In the genomic region with DNA sequence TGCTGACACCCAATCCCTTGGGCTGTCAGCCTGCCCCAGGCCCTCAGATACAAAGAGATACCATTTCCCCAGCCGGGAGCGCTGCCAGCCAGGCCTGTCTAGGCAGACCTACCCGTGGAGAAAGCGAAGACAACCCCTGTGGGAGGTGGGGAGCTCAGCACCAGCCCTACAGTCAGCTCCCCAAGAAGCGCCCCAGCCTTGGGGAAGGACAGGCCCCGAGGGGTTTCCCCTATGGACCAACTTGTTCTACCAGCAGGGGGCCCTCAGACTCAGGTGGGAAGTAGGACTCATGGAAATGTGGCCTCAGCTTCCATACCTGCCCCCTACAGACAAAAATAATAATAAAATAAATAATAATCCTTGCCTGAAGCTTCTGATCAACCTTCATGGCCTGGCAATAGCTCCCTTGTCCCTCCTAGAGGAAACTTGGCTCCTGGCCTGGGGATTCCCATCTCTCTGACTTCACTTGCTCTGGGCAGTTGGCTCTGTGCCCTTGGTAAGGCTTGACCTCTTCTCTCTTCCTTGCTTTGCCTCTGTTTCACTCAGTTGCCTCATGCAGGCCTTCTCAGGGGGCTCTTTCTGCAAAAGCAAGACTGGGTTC, we compare ENCODE assay signal across 8 cellular contexts. TPM values are rescaled to one million over a fixed set of nuclear protein-coding genes. Genes with fewer than 3 reads are reported as not detected.
DNase-seq lines count a peak whose midpoint lies in the region; ATAC-seq and TF ChIP-seq lines count a peak whose summit lies in the region.

No MANE protein-coding gene starts in this region.

- H3K4me1 ChIP-seq in rectal smooth muscle tissue (ENCODE audit: control insufficient read depth, insufficient read depth, low read length), result peaks cover 20% of the 10 kb centered on the region

- H3K36me3 Mint-ChIP-seq in CD4-positive, alpha-beta T cell (ENCODE audit: low read depth), result peaks cover 32% of the 10 kb centered on the region
- peaks cover 12% of the 10 kb centered on the region for H3K36me3 Mint-ChIP-seq in activated naive CD8-positive, alpha-beta T cell treated with anti-CD3 and anti-CD28 coated beads, Interleukin-2, amount 50 U/mL, for 24 hours (ENCODE audit: low read depth)

- H3K27ac Mint-ChIP-seq in CD4-positive, alpha-beta T cell, result peak overlapping the region; percentile 92
- no peak overlapping the region for H3K27ac Mint-ChIP-seq in activated naive CD8-positive, alpha-beta T cell treated with anti-CD3 and anti-CD28 coated beads, Interleukin-2, amount 50 U/mL, for 24 hours

- CTCF ChIA-PET in CD4-positive, alpha-beta T cell (lab: Charles Lee), result interaction anchor here (0.7 kb wide), 1 partner anchor 14 kb away, joined by 3 read pairs; a partner anchor contains a TSS

- no peak for ATAC-seq in CD4-positive, alpha-beta T cell (ENCODE audit: poor library complexity)
- ATAC-seq in activated naive CD8-positive, alpha-beta T cell treated with anti-CD3 and anti-CD28 coated beads, Interleukin-2, amount 50 U/mL, for 24 hours, result peak; percentile 53
- peak; percentile 34 for ATAC-seq in Right ventricle myocardium inferior
- no peak for ATAC-seq in HG02884 (IDR thresholded peaks at IDR 0.05; ENCODE audit: unreplicated experiment)
- no peak for ATAC-seq in GM18909 (IDR thresholded peaks at IDR 0.05; ENCODE audit: poor library complexity, unreplicated experiment)

- intact Hi-C loops in CD4-positive, alpha-beta T cell (cut with DNase I, micrococcal nuclease), result no loop called here
- intact Hi-C loops in Right ventricle myocardium inferior (cut with DNase I), result no loop called here

- peaks cover 14% of the 10 kb centered on the region for H3K36me3 ChIP-seq in rectal smooth muscle tissue (ENCODE audit: control insufficient read depth, insufficient read depth, low read length)

- TF ChIP-seq CTCF in CD4-positive, alpha-beta T cell (IDR thresholded peaks at IDR 0.05), result peak; percentile 11

- peak in 2 of 10 experiments; percentile 20 to 21 for DNase-seq in CD4-positive, alpha-beta T cell
- DNase-seq in LHCN-M2 (ENCODE audit: low read depth) (peak; percentile 28), Right ventricle myocardium inferior (ENCODE audit: missing footprints) (peak; percentile 82), NCI-H2081 (lab: John Stamatoyannopoulos, UW) (no peak)
- peak; percentile 42 for DNase-seq in activated naive CD8-positive, alpha-beta T cell treated with anti-CD3 and anti-CD28 coated beads, Interleukin-2, amount 50 U/mL, for 24 hours

- no peak overlapping the region for H3K4me3 Mint-ChIP-seq in CD4-positive, alpha-beta T cell
- H3K4me3 Mint-ChIP-seq in activated naive CD8-positive, alpha-beta T cell treated with anti-CD3 and anti-CD28 coated beads, Interleukin-2, amount 50 U/mL, for 24 hours, result no peak overlapping the region

- no peak overlapping the region for H3K9ac ChIP-seq in rectal smooth muscle tissue (ENCODE audit: low read length)

- H3K27me3 ChIP-seq in CD4-positive, alpha-beta T cell (ENCODE audit: control insufficient read depth, insufficient read depth, low read length), result no peaks in the 10 kb centered on the region
- no peaks in the 10 kb centered on the region for H3K27me3 ChIP-seq in rectal smooth muscle tissue (ENCODE audit: control insufficient read depth, insufficient read depth, low read length)

- H3K4me3 ChIP-seq in rectal smooth muscle tissue (ENCODE audit: low read length), result no peak overlapping the region

- POLR2A ChIA-PET in CD4-positive, alpha-beta T cell (lab: Charles Lee), result interaction anchor here (0.7 to 0.8 kb wide), 2 partner anchors 11 to 297 kb away, joined by 3 to 5 read pairs; no protein-coding TSS in a partner anchor

- peak overlapping the region; percentile 18 for H3K27ac ChIP-seq in CD4-positive, alpha-beta T cell (ENCODE audit: low read depth, low read length)
- peak overlapping the region; percentile 40 for H3K27ac ChIP-seq in rectal smooth muscle tissue (ENCODE audit: low read depth, low read length)

- H3K9me3 Mint-ChIP-seq in CD4-positive, alpha-beta T cell, result no peaks in the 10 kb centered on the region
- H3K9me3 Mint-ChIP-seq in activated naive CD8-positive, alpha-beta T cell treated with anti-CD3 and anti-CD28 coated beads, Interleukin-2, amount 50 U/mL, for 24 hours, result no peaks in the 10 kb centered on the region

- peaks cover 67% of the 10 kb centered on the region for H3K4me1 Mint-ChIP-seq in CD4-positive, alpha-beta T cell (ENCODE audit: low read depth)
- H3K4me1 Mint-ChIP-seq in activated naive CD8-positive, alpha-beta T cell treated with anti-CD3 and anti-CD28 coated beads, Interleukin-2, amount 50 U/mL, for 24 hours, result peaks cover 50% of the 10 kb centered on the region

- no peaks in the 10 kb centered on the region for H3K27me3 Mint-ChIP-seq in CD4-positive, alpha-beta T cell
- H3K27me3 Mint-ChIP-seq in activated naive CD8-positive, alpha-beta T cell treated with anti-CD3 and anti-CD28 coated beads, Interleukin-2, amount 50 U/mL, for 24 hours, result no peaks in the 10 kb centered on the region

- H3K9me3 ChIP-seq in CD4-positive, alpha-beta T cell (ENCODE audit: control insufficient read depth, low read length), result no peaks in the 10 kb centered on the region

RNA-seq across cellular contexts. Expression of a gene that starts 7.0 kb away (rescaled TPM):
- 10 to 100 TPM; 32.0 to 34.2 TPM for total RNA-seq in CD4-positive, alpha-beta T cell
- total RNA-seq in LHCN-M2 (2014; rRNA removed) (27.7 and 34.8 TPM in 2 replicates), Right ventricle myocardium inferior (20.3 TPM)
- polyA plus RNA-seq in LHCN-M2 (2012), result 17.7 TPM

RNA-seq across cellular contexts. Expression of a gene that starts 14.8 kb away (rescaled TPM):
- 1 to 10 TPM; 1.0 to 1.1 TPM for total RNA-seq in CD4-positive, alpha-beta T cell
- 22.1 and 29.9 TPM in 2 replicates for total RNA-seq in LHCN-M2 (2014; rRNA removed)
- polyA plus RNA-seq in LHCN-M2 (2012), result 13.8 TPM
- 0.65 TPM for total RNA-seq in Right ventricle myocardium inferior

Comparison
In these comparisons a context has a peak if more than half of its experiments do, and no peak if none do; other contexts are left out.
1. ATAC-seq: peak in activated naive CD8-positive, alpha-beta T cell treated with anti-CD3 and anti-CD28 coated beads, Interleukin-2, amount 50 U/mL, for 24 hours (single experiment) and Right ventricle myocardium inferior (single experiment); none in CD4-positive, alpha-beta T cell (single experiment), HG02884 (single experiment) and GM18909 (single experiment).
2. DNase-seq: peak in LHCN-M2 (single experiment), activated naive CD8-positive, alpha-beta T cell treated with anti-CD3 and anti-CD28 coated beads, Interleukin-2, amount 50 U/mL, for 24 hours (single experiment) and Right ventricle myocardium inferior (single experiment); none in NCI-H2081 (0 of 2).
3. RNA of a gene that starts 14.8 kb away (total RNA-seq): 22.1 to 29.9 TPM in LHCN-M2; 1.0 to 1.1 TPM in CD4-positive, alpha-beta T cell and 0.65 TPM in Right ventricle myocardium inferior (single experiment); every median in the first group is over 10 times any median in the second.